In the genomic region with DNA sequence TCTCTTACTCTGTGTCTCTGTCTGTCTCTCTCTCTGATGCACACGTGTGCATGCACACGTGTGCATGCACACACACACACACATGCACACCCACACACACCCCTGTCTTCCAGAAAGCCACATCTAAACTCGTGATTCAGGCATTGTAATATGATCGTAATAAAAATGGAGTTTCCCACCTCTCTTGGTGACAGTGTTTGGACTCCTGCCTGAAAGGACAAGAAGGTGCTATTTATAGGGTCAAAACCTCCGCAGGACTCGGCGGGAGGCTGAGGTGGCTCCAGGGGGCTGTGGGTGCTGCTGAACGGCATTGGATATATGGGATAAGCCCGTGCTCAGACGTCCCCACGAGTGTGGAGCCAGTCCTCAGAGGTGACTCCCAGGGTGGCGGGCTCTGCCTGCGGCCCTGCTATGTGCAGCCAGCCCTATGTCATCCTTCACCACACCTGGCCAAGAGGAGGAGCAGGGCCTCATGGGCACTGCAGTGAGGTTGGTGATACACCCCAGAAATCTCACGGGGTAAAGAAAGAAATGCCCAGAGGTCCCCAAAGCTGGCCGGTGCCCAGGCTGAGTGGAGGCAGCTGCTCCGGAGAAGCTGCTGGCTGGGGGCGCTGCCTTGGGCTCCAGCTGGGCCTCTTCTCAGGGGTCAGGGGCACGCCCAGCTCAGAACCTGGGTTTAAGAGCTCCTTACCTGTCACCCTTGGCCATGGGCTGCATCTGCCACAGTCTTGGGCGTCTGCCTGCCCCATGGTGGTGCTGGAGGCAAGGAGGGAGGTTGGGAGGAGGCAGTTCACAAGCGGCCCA, we compare ENCODE assay signal across 1 cellular context.
TF ChIP-seq lines count a peak whose summit lies in the region.

No MANE protein-coding gene starts in this region.

TF ChIP-seq in GM23338, 12 proteins besides CTCF, POLR2A, EP300 and RAD21 (continued from another document):
- TF ChIP-seq, protein P1, sequence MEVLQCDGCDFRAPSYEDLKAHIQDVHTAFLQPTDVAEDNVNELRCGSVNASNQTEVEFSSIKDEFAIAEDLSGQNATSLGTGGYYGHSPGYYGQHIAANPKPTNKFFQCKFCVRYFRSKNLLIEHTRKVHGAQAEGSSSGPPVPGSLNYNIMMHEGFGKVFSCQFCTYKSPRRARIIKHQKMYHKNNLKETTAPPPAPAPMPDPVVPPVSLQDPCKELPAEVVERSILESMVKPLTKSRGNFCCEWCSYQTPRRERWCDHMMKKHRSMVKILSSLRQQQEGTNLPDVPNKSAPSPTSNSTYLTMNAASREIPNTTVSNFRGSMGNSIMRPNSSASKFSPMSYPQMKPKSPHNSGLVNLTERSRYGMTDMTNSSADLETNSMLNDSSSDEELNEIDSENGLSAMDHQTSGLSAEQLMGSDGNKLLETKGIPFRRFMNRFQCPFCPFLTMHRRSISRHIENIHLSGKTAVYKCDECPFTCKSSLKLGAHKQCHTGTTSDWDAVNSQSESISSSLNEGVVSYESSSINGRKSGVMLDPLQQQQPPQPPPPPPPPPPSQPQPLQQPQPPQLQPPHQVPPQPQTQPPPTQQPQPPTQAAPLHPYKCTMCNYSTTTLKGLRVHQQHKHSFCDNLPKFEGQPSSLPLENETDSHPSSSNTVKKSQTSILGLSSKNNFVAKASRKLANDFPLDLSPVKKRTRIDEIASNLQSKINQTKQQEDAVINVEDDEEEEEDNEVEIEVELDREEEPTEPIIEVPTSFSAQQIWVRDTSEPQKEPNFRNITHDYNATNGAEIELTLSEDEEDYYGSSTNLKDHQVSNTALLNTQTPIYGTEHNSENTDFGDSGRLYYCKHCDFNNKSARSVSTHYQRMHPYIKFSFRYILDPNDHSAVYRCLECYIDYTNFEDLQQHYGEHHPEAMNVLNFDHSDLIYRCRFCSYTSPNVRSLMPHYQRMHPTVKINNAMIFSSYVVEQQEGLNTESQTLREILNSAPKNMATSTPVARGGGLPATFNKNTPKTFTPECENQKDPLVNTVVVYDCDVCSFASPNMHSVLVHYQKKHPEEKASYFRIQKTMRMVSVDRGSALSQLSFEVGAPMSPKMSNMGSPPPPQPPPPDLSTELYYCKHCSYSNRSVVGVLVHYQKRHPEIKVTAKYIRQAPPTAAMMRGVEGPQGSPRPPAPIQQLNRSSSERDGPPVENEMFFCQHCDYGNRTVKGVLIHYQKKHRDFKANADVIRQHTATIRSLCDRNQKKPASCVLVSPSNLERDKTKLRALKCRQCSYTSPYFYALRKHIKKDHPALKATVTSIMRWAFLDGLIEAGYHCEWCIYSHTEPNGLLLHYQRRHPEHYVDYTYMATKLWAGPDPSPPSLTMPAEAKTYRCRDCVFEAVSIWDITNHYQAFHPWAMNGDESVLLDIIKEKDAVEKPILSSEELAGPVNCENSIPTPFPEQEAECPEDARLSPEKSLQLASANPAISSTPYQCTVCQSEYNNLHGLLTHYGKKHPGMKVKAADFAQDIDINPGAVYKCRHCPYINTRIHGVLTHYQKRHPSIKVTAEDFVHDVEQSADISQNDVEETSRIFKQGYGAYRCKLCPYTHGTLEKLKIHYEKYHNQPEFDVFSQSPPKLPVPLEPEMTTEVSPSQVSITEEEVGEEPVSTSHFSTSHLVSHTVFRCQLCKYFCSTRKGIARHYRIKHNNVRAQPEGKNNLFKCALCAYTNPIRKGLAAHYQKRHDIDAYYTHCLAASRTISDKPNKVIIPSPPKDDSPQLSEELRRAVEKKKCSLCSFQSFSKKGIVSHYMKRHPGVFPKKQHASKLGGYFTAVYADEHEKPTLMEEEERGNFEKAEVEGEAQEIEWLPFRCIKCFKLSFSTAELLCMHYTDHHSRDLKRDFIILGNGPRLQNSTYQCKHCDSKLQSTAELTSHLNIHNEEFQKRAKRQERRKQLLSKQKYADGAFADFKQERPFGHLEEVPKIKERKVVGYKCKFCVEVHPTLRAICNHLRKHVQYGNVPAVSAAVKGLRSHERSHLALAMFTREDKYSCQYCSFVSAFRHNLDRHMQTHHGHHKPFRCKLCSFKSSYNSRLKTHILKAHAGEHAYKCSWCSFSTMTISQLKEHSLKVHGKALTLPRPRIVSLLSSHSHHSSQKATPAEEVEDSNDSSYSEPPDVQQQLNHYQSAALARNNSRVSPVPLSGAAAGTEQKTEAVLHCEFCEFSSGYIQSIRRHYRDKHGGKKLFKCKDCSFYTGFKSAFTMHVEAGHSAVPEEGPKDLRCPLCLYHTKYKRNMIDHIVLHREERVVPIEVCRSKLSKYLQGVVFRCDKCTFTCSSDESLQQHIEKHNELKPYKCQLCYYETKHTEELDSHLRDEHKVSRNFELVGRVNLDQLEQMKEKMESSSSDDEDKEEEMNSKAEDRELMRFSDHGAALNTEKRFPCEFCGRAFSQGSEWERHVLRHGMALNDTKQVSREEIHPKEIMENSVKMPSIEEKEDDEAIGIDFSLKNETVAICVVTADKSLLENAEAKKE (CRISPR knock-in tag; IDR thresholded peaks at IDR 0.05) = no peak
